ENCODE assay signal across 9 cellular contexts in genomic region chr22:32444068-32444467, GRCh38. TPM values are rescaled to one million over a fixed set of nuclear protein-coding genes. Genes with fewer than 3 reads are reported as not detected.
A peak's percentile ranks its signal among the peaks of the same experiment; 100 is the strongest.
DNase-seq lines count a peak whose midpoint lies in the region; ATAC-seq, FAIRE-seq and TF ChIP-seq lines count a peak whose summit lies in the region.
"Had no signal": no experiment of that assay in that cellular context is flagged by ENCODE, and none has a peak within 500 bp of the region (broad histone marks: within the 10 kb centered on the region; RNA-seq: fewer than 3 reads in every experiment).

No MANE protein-coding gene starts in this region.

- intact Hi-C loops in heart left ventricle (cut with DNase I) (no loop called here), upper lobe of right lung (cut with DNase I) (no loop called here), aorta (cut with DNase I) (no loop called here)

- no peak overlapping the region for H3K9ac ChIP-seq in MM.1S (ENCODE audit: low read length)

- no peak overlapping the region for H3K4me3 ChIP-seq in cardiac muscle cell
- H3K4me3 ChIP-seq in heart left ventricle, result no peak overlapping the region
- H3K4me3 ChIP-seq in MM.1S (ENCODE audit: low read length), result no peak overlapping the region
- H3K4me3 ChIP-seq in bronchial epithelial cell (ENCODE audit: low read depth, low read length), result no peak overlapping the region
- H3K4me3 ChIP-seq in upper lobe of right lung, result no peak overlapping the region
- no peak overlapping the region for H3K4me3 ChIP-seq in aorta (ENCODE audit: low read length in 2 of 2)

- H3K4me2 ChIP-seq in MM.1S (ENCODE audit: low read depth, low read length), result no peak overlapping the region

- H3K36me3 ChIP-seq in cardiac muscle cell, result no peaks in the 10 kb centered on the region
- H3K36me3 ChIP-seq in heart left ventricle, result no peaks in the 10 kb centered on the region
- no peaks in the 10 kb centered on the region for H3K36me3 ChIP-seq in MM.1S (replicated peaks; ENCODE audit: insufficient read depth, low read length)
- H3K36me3 ChIP-seq in bronchial epithelial cell (ENCODE audit: control insufficient read depth, insufficient read depth, low read length), result no peaks in the 10 kb centered on the region
- no peaks in the 10 kb centered on the region for H3K36me3 ChIP-seq in upper lobe of right lung
- no peaks in the 10 kb centered on the region for H3K36me3 ChIP-seq in aorta (ENCODE audit: control insufficient read depth in 1 of 2, insufficient read depth in 2 of 2, low read length in 1 of 2)

- H3K79me2 ChIP-seq in MM.1S (ENCODE audit: low read length), result no peaks in the 10 kb centered on the region

- whole genome bisulfite sequencing in heart left ventricle, 4 donors, result 47 to 59% (median 55%) methylated on average over 6 of the region's 6 CpGs
- WGBS in aorta, 2 donors, result 46 to 48% methylated on average over 6 of the region's 6 CpGs

- H3F3A ChIP-seq in MM.1S (ENCODE audit: insufficient read depth, low read length), result no peaks in the 10 kb centered on the region

- no peak overlapping the region for H2AFZ ChIP-seq in MM.1S (ENCODE audit: low read length)

- H4K20me1 ChIP-seq in MM.1S (ENCODE audit: insufficient read depth, low read length), result no peaks in the 10 kb centered on the region

- TF ChIP-seq POLR2A in heart left ventricle (IDR thresholded peaks at IDR 0.05), result no peak

- H3K27ac ChIP-seq in cardiac muscle cell (no peak overlapping the region), heart left ventricle (no peak overlapping the region), MM.1S (ENCODE audit: low read length) (no peak overlapping the region), upper lobe of right lung (no peak overlapping the region), aorta (ENCODE audit: low read depth in 1 of 2, low read length in 2 of 2) (no peak overlapping the region)

- no peak for ATAC-seq in heart left ventricle
- peak; percentile 13 for ATAC-seq in upper lobe of right lung
- ATAC-seq in GM21786 (IDR thresholded peaks at IDR 0.05; ENCODE audit: unreplicated experiment), result no peak
- ATAC-seq in HG03520 (IDR thresholded peaks at IDR 0.05; ENCODE audit: unreplicated experiment), result no peak
- ATAC-seq in aorta (ENCODE audit: low FRiP score), result no peak

- TF ChIP-seq CTCF in cardiac muscle cell (IDR thresholded peaks at IDR 0.05; ENCODE audit: low read depth, low read length), result peak; percentile 15
- no peak for TF ChIP-seq CTCF in heart left ventricle (IDR thresholded peaks at IDR 0.05)
- TF ChIP-seq CTCF in MM.1S (IDR thresholded peaks at IDR 0.05; ENCODE audit: low read length), result peak; percentile 65
- peak; percentile 58 for TF ChIP-seq CTCF in bronchial epithelial cell (IDR thresholded peaks at IDR 0.05; ENCODE audit: insufficient read depth, low read length, severe bottlenecking)
- TF ChIP-seq CTCF in upper lobe of right lung (IDR thresholded peaks at IDR 0.05), result no peak

- peaks cover 54% of the 10 kb centered on the region for H3K27me3 ChIP-seq in cardiac muscle cell
- peaks cover 0 to 41% (median 4%) of the 10 kb centered on the region in 9 donors for H3K27me3 ChIP-seq in heart left ventricle
- no peaks in the 10 kb centered on the region for H3K27me3 ChIP-seq in MM.1S (replicated peaks; ENCODE audit: insufficient read depth, low read length)
- peaks cover 2% of the 10 kb centered on the region for H3K27me3 ChIP-seq in bronchial epithelial cell (ENCODE audit: control insufficient read depth, insufficient read depth, low read length)
- no peaks in the 10 kb centered on the region for H3K27me3 ChIP-seq in upper lobe of right lung
- H3K27me3 ChIP-seq in aorta (ENCODE audit: control insufficient read depth in 1 of 2, insufficient read depth in 2 of 2, low read length in 1 of 2), result no peaks in the 10 kb centered on the region

- no peak for FAIRE-seq in bronchial epithelial cell (lab: Jason Lieb, UNC)

- H3K9me3 ChIP-seq in cardiac muscle cell (ENCODE audit: low read depth) (no peaks in the 10 kb centered on the region), heart left ventricle (no peaks in the 10 kb centered on the region), MM.1S (replicated peaks; ENCODE audit: insufficient read depth, low read length) (no peaks in the 10 kb centered on the region), upper lobe of right lung (no peaks in the 10 kb centered on the region), aorta (ENCODE audit: control insufficient read depth, low read length) (no peaks in the 10 kb centered on the region)

- H3K9me2 ChIP-seq in MM.1S (replicated peaks; ENCODE audit: insufficient read depth, low read length), result no peaks in the 10 kb centered on the region

- H3K4me1 ChIP-seq in cardiac muscle cell (ENCODE audit: low read depth) (no peaks in the 10 kb centered on the region), heart left ventricle (no peaks in the 10 kb centered on the region), MM.1S (ENCODE audit: low read length) (no peaks in the 10 kb centered on the region), upper lobe of right lung (no peaks in the 10 kb centered on the region), aorta (ENCODE audit: control insufficient read depth in 1 of 2, insufficient read depth in 2 of 2, low read length in 2 of 2) (no peaks in the 10 kb centered on the region)

- DNase-seq in cardiac muscle cell (ENCODE audit: low read depth in 1 of 2, low spot score in 1 of 2) (peak in 1 of 2 donors; percentile 1), heart left ventricle (no peak), MM.1S (peak; percentile 71), bronchial epithelial cell (ENCODE audit: low read depth) (peak; percentile 31), upper lobe of right lung (no peak), aorta (no peak)

RNA-seq across cellular contexts. Expression of gene BPIFC, which starts 20.2 kb away (rescaled TPM):
- not detected in 2 replicates for total RNA-seq in cardiac muscle cell
- not detected in 2 replicates for polyA plus RNA-seq in cardiac muscle cell
- total RNA-seq in heart left ventricle, result not detected
- polyA plus RNA-seq in heart left ventricle, result not detected
- total RNA-seq in bronchial epithelial cell, result 0.64 TPM in 1 of 2 replicates, not detected in the other
- total RNA-seq in upper lobe of right lung, result not detected
- not detected for total RNA-seq in aorta
- not detected for polyA plus RNA-seq in aorta
- polyA plus RNA-seq: IgD-negative memory B cell had no signal

RNA-seq across cellular contexts. Expression of gene FBXO7, which starts 30.5 kb away (rescaled TPM):
- total RNA-seq in cardiac muscle cell (83.7 and 91.8 TPM in 2 replicates), heart left ventricle (10 to 100 TPM; 32.8 to 63.0 (median 42.5) TPM), bronchial epithelial cell (47.4 and 49.5 TPM in 2 replicates), upper lobe of right lung (96.4 TPM), aorta (10 to 100 TPM; 71.9 to 73.1 TPM)
- polyA plus RNA-seq in cardiac muscle cell (120 and 125 TPM in 2 replicates), heart left ventricle (10 to 100 TPM; 19.1 to 42.5 TPM), aorta (10 to 100 TPM; 64.4 to 76.6 TPM)

RNA-seq across cellular contexts. Expression of gene RTCB, which starts 32.0 kb away (rescaled TPM):
- 104 and 109 TPM in 2 replicates for total RNA-seq in cardiac muscle cell
- polyA plus RNA-seq in cardiac muscle cell, result 137 and 154 TPM in 2 replicates
- 10 to 100 TPM; 39.4 to 54.0 (median 47.1) TPM for total RNA-seq in heart left ventricle
- polyA plus RNA-seq in heart left ventricle, result 100 to 1,000 TPM in 1 of 2 donors, 10 to 100 TPM in 1; 19.8 to 110 TPM
- 107 and 165 TPM in 2 replicates for total RNA-seq in bronchial epithelial cell
- total RNA-seq in upper lobe of right lung, result 61.1 TPM
- total RNA-seq in aorta, result 10 to 100 TPM; 48.7 to 50.0 TPM
- 10 to 100 TPM; 57.2 to 71.9 TPM for polyA plus RNA-seq in aorta

Comparison
In these comparisons a context has a peak if more than half of its experiments do, and no peak if none do; other contexts are left out.
1. CTCF ChIP-seq: peak in cardiac muscle cell (single experiment), MM.1S (single experiment) and bronchial epithelial cell (single experiment); none in heart left ventricle (0 of 12) and upper lobe of right lung (single experiment).
2. DNase-seq: peak in MM.1S (single experiment) and bronchial epithelial cell (single experiment); none in heart left ventricle (0 of 5), upper lobe of right lung (single experiment) and aorta (0 of 2).